In genomic region chr5:107457881-107458280, GRCh38 we compare ENCODE assay signal across 30 cellular contexts.
"Had no signal": no experiment of that assay in that cellular context is flagged by ENCODE, and none has a peak within 500 bp of the region (broad histone marks: within the 10 kb centered on the region; RNA-seq: fewer than 3 reads in every experiment).

No MANE protein-coding gene starts in this region.

- ATAC-seq: activated naive CD4-positive, alpha-beta T cell treated with anti-CD3 and anti-CD28 coated beads, Interleukin-2, amount 50 U/mL, for 72 hours; activated T-cell treated with anti-CD3 and anti-CD28 coated beads, Interleukin-2, amount 50 U/mL, for 72 hours; esophagus mucosa had no signal

- H3K27ac Mint-ChIP-seq: activated CD4-positive, alpha-beta memory T cell treated with anti-CD3 and anti-CD28 coated beads, Interleukin-2, amount 10 ng/mL, durations not matched to agents 7 days and 5 days; activated CD4-positive, alpha-beta T cell treated with anti-CD3 and anti-CD28 coated beads, Interleukin-2, amount 10 ng/mL, durations not matched to agents 7 days and 5 days; activated naive CD4-positive, alpha-beta T cell treated with anti-CD3 and anti-CD28 coated beads, Interleukin-2, amount 10 ng/mL, durations not matched to agents 7 days and 5 days; activated naive CD4-positive, alpha-beta T cell treated with anti-CD3 and anti-CD28 coated beads, Interleukin-2, amount 50 U/mL, for 72 hours; activated naive CD8-positive, alpha-beta T cell treated with anti-CD3 and anti-CD28 coated beads, Interleukin-2, amount 10 ng/mL, durations not matched to agents 7 days and 5 days; activated T-cell treated with anti-CD3 and anti-CD28 coated beads, Interleukin-2, amount 50 U/mL, for 24 hours; activated T-cell treated with anti-CD3 and anti-CD28 coated beads, Interleukin-2, amount 50 U/mL, for 72 hours; dendritic cell treated with granulocyte-macrophage colony-stimulating factor and Interleukin-4, amounts not matched to agents 40 ng/mL and 50 ng/mL, for 4 days; endodermal cell; WTC11 had no signal

- H3K4me3 ChIP-seq: coronary artery, dorsolateral prefrontal cortex had no signal

- H3K27ac ChIP-seq: brain microvascular endothelial cell, coronary artery, dorsolateral prefrontal cortex, VCaP had no signal

- H3K36me3 ChIP-seq: brain microvascular endothelial cell had no signal

- FAIRE-seq: astrocyte, bronchial epithelial cell, frontal cortex had no signal

- H3K27me3 Mint-ChIP-seq: central memory CD8-positive, alpha-beta T cell had no signal

- H3K36me3 Mint-ChIP-seq: activated naive CD4-positive, alpha-beta T cell treated with anti-CD3 and anti-CD28 coated beads, Interleukin-2, amount 10 ng/mL, durations not matched to agents 7 days and 5 days; activated naive CD4-positive, alpha-beta T cell treated with anti-CD3 and anti-CD28 coated beads, Interleukin-2, amount 50 U/mL, for 72 hours; activated naive CD8-positive, alpha-beta T cell treated with anti-CD3 and anti-CD28 coated beads, Interleukin-2, amount 10 ng/mL, durations not matched to agents 7 days and 5 days had no signal

- H3K9me3 Mint-ChIP-seq: activated CD4-positive, alpha-beta memory T cell treated with anti-CD3 and anti-CD28 coated beads, Interleukin-2, amount 10 ng/mL, durations not matched to agents 7 days and 5 days; activated CD4-positive, alpha-beta T cell treated with anti-CD3 and anti-CD28 coated beads, Interleukin-2, amount 10 ng/mL, durations not matched to agents 7 days and 5 days; activated naive CD4-positive, alpha-beta T cell treated with anti-CD3 and anti-CD28 coated beads, Interleukin-2, amount 10 ng/mL, durations not matched to agents 7 days and 5 days; activated naive CD4-positive, alpha-beta T cell treated with anti-CD3 and anti-CD28 coated beads, Interleukin-2, amount 50 U/mL, for 72 hours; activated naive CD8-positive, alpha-beta T cell treated with anti-CD3 and anti-CD28 coated beads, Interleukin-2, amount 10 ng/mL, durations not matched to agents 7 days and 5 days; activated T-cell treated with anti-CD3 and anti-CD28 coated beads, Interleukin-2, amount 50 U/mL, for 24 hours; activated T-cell treated with anti-CD3 and anti-CD28 coated beads, Interleukin-2, amount 50 U/mL, for 72 hours; central memory CD8-positive, alpha-beta T cell; dendritic cell treated with granulocyte-macrophage colony-stimulating factor and Interleukin-4, amounts not matched to agents 40 ng/mL and 50 ng/mL, for 4 days; endodermal cell had no signal

- DNase-seq: activated CD4-positive, alpha-beta memory T cell treated with anti-CD3 and anti-CD28 coated beads, Interleukin-2, amount 10 ng/mL, durations not matched to agents 7 days and 5 days; activated CD4-positive, alpha-beta T cell treated with anti-CD3 and anti-CD28 coated beads for 1 hour; activated CD4-positive, alpha-beta T cell treated with anti-CD3 and anti-CD28 coated beads for 4 hours; activated CD4-positive, alpha-beta T cell treated with anti-CD3 and anti-CD28 coated beads, Interleukin-2, amount 10 ng/mL, durations not matched to agents 7 days and 5 days; activated CD4-positive, alpha-beta T cell treated with anti-CD3 and anti-CD28 coated beads, Interleukin-2, amount 50 U/mL, for 4 hours; activated CD8-positive, alpha-beta memory T cell treated with anti-CD3 and anti-CD28 coated beads, Interleukin-2, amount 50 U/mL, for 48 hours; activated gamma-delta T cell; activated naive CD4-positive, alpha-beta T cell; activated naive CD4-positive, alpha-beta T cell treated with anti-CD3 and anti-CD28 coated beads, Interleukin-2, amount 10 ng/mL, durations not matched to agents 7 days and 5 days; activated naive CD8-positive, alpha-beta T cell treated with anti-CD3 and anti-CD28 coated beads, Interleukin-2, amount 10 ng/mL, durations not matched to agents 7 days and 5 days; activated T-cell treated with anti-CD3 and anti-CD28 coated beads for 4 hours; activated T-cell treated with anti-CD3 and anti-CD28 coated beads, Interleukin-2, amount 50 U/mL, for 24 hours; activated T-cell treated with anti-CD3 and anti-CD28 coated beads, Interleukin-2, amount 50 U/mL, for 72 hours; brain microvascular endothelial cell; dorsolateral prefrontal cortex; effector memory CD4-positive, alpha-beta T cell; endodermal cell; foreskin fibroblast; head of caudate nucleus; T-helper 2 cell had no signal

- H3K27me3 ChIP-seq: brain microvascular endothelial cell, dorsolateral prefrontal cortex had no signal

- H3K4me3 Mint-ChIP-seq: activated CD4-positive, alpha-beta memory T cell treated with anti-CD3 and anti-CD28 coated beads, Interleukin-2, amount 10 ng/mL, durations not matched to agents 7 days and 5 days; activated CD4-positive, alpha-beta T cell treated with anti-CD3 and anti-CD28 coated beads, Interleukin-2, amount 10 ng/mL, durations not matched to agents 7 days and 5 days; activated naive CD4-positive, alpha-beta T cell treated with anti-CD3 and anti-CD28 coated beads, Interleukin-2, amount 10 ng/mL, durations not matched to agents 7 days and 5 days; activated naive CD8-positive, alpha-beta T cell treated with anti-CD3 and anti-CD28 coated beads, Interleukin-2, amount 10 ng/mL, durations not matched to agents 7 days and 5 days; activated T-cell treated with anti-CD3 and anti-CD28 coated beads, Interleukin-2, amount 50 U/mL, for 24 hours; activated T-cell treated with anti-CD3 and anti-CD28 coated beads, Interleukin-2, amount 50 U/mL, for 72 hours; central memory CD8-positive, alpha-beta T cell; dendritic cell treated with granulocyte-macrophage colony-stimulating factor and Interleukin-4, amounts not matched to agents 40 ng/mL and 50 ng/mL, for 4 days; endodermal cell; WTC11 had no signal

- H3K4me1 Mint-ChIP-seq: activated CD4-positive, alpha-beta memory T cell treated with anti-CD3 and anti-CD28 coated beads, Interleukin-2, amount 10 ng/mL, durations not matched to agents 7 days and 5 days; activated CD4-positive, alpha-beta T cell treated with anti-CD3 and anti-CD28 coated beads, Interleukin-2, amount 10 ng/mL, durations not matched to agents 7 days and 5 days; activated naive CD4-positive, alpha-beta T cell treated with anti-CD3 and anti-CD28 coated beads, Interleukin-2, amount 10 ng/mL, durations not matched to agents 7 days and 5 days; activated naive CD8-positive, alpha-beta T cell treated with anti-CD3 and anti-CD28 coated beads, Interleukin-2, amount 10 ng/mL, durations not matched to agents 7 days and 5 days had no signal
